27 cellular contexts compared by ENCODE assay signal in the genomic region with DNA sequence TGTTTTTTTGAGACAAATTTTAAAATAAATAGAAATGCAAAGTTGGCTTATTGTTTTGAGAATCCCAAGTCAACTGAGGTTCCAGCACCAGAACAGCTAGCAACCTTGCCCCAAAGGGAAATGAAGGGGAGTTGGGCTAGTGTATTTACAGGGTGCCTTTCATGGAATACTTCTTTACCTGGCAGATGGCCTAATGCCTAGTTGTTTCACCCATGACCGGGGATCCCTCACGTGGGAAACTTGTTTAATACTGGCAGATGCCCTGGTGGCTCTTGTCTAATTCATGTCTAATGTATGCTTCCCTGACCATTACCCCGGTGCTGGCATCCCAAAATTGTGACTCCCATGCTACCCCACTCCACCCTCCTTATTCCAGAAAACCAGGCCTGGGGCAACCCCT.
"Had no signal": no experiment of that assay in that cellular context is flagged by ENCODE, and none has a peak within 500 bp of the region (broad histone marks: within the 10 kb centered on the region; RNA-seq: fewer than 3 reads in every experiment).

No MANE protein-coding gene starts in this region.

- H3K4me1 ChIP-seq: ascending aorta, tibial nerve, vagina had no signal

- H3K79me2 ChIP-seq: hepatocyte had no signal

- H3K4me1 Mint-ChIP-seq: stimulated activated effector memory CD8-positive, alpha-beta T cell treated with anti-CD3 and anti-CD28 coated beads, Interleukin-12 subunit alpha, Interleukin-12 subunit beta, amount 100 ng/mL, for 72 hours; stimulated activated naive CD8-positive, alpha-beta T cell treated with anti-CD3 and anti-CD28 coated beads, Interleukin-15, amount 100 ng/mL, for 72 hours had no signal

- H3K4me3 ChIP-seq: adrenal gland, ascending aorta, hepatocyte, mucosa of descending colon, tibial nerve, vagina had no signal

- H3K36me3 Mint-ChIP-seq: activated naive CD4-positive, alpha-beta T cell treated with anti-CD3 and anti-CD28 coated beads, Interleukin-2, amount 50 U/mL, for 72 hours; stimulated activated effector memory CD8-positive, alpha-beta T cell treated with anti-CD3 and anti-CD28 coated beads, Interleukin-12 subunit alpha, Interleukin-12 subunit beta, amount 100 ng/mL, for 72 hours had no signal

- DNase-seq: activated CD4-positive, alpha-beta T cell treated with anti-CD3 and anti-CD28 coated beads for 1 hour; activated CD4-positive, alpha-beta T cell treated with anti-CD3 and anti-CD28 coated beads, Interleukin-2, amount 50 U/mL, for 1 hour; activated gamma-delta T cell treated with Interleukin-2 at 50 U/mL for 16 hours; activated T-cell treated with anti-CD3 and anti-CD28 coated beads, Interleukin-2, amount 50 U/mL, for 1 hour; adrenal gland; brain microvascular endothelial cell; caudate nucleus; effector CD8-positive, alpha-beta T cell; glutamatergic neuron; left colon; mesenchymal stem cell; mucosa of descending colon; nephron progenitor cell; small intestine; stimulated activated CD4-positive, alpha-beta T cell treated with anti-CD3 and anti-CD28 coated beads, Interleukin-2, amount 100 ng/mL, for 24 hours; stimulated activated naive CD8-positive, alpha-beta T cell treated with anti-CD3 and anti-CD28 coated beads, Interleukin-15, amount 100 ng/mL, for 72 hours; T-helper 1 cell; WERI-Rb-1 had no signal

- H3K27ac ChIP-seq: adrenal gland, ascending aorta, brain microvascular endothelial cell, hepatocyte, tibial nerve, vagina, WERI-Rb-1 had no signal

- H2AFZ ChIP-seq: hepatocyte had no signal

- H3K27me3 ChIP-seq: adrenal gland, ascending aorta, brain microvascular endothelial cell, hepatocyte, tibial nerve, vagina had no signal

- H3K27me3 Mint-ChIP-seq: dendritic cell treated with granulocyte-macrophage colony-stimulating factor and Interleukin-4, amounts not matched to agents 40 ng/mL and 50 ng/mL, for 4 days; stimulated activated naive CD8-positive, alpha-beta T cell treated with anti-CD3 and anti-CD28 coated beads, Interleukin-15, amount 100 ng/mL, for 72 hours had no signal

- H3K27ac Mint-ChIP-seq: activated naive CD4-positive, alpha-beta T cell treated with anti-CD3 and anti-CD28 coated beads, Interleukin-2, amount 50 U/mL, for 72 hours; dendritic cell treated with granulocyte-macrophage colony-stimulating factor and Interleukin-4, amounts not matched to agents 40 ng/mL and 50 ng/mL, for 4 days; nephron progenitor cell; stimulated activated effector memory CD8-positive, alpha-beta T cell treated with anti-CD3 and anti-CD28 coated beads, Interleukin-12 subunit alpha, Interleukin-12 subunit beta, amount 100 ng/mL, for 72 hours; stimulated activated naive CD8-positive, alpha-beta T cell treated with anti-CD3 and anti-CD28 coated beads, Interleukin-15, amount 100 ng/mL, for 72 hours had no signal

- ATAC-seq: activated naive CD4-positive, alpha-beta T cell treated with anti-CD3 and anti-CD28 coated beads, Interleukin-2, amount 50 U/mL, for 72 hours; esophagus mucosa; left colon; mucosa of descending colon; sciatic nerve; stimulated activated effector memory CD8-positive, alpha-beta T cell treated with anti-CD3 and anti-CD28 coated beads, Interleukin-12 subunit alpha, Interleukin-12 subunit beta, amount 100 ng/mL, for 72 hours; stimulated activated naive CD8-positive, alpha-beta T cell treated with anti-CD3 and anti-CD28 coated beads, Interleukin-15, amount 100 ng/mL, for 72 hours had no signal

- H3K36me3 ChIP-seq: adrenal gland, ascending aorta, brain microvascular endothelial cell, tibial nerve, vagina, WERI-Rb-1 had no signal

- H3K9me3 ChIP-seq: adrenal gland, ascending aorta, mucosa of descending colon, tibial nerve, vagina had no signal

- H3K9me3 Mint-ChIP-seq: nephron progenitor cell had no signal

- H3K4me2 ChIP-seq: hepatocyte had no signal

- H3K4me3 Mint-ChIP-seq: dendritic cell treated with granulocyte-macrophage colony-stimulating factor and Interleukin-4, amounts not matched to agents 40 ng/mL and 50 ng/mL, for 4 days; nephron progenitor cell; stimulated activated effector memory CD8-positive, alpha-beta T cell treated with anti-CD3 and anti-CD28 coated beads, Interleukin-12 subunit alpha, Interleukin-12 subunit beta, amount 100 ng/mL, for 72 hours; stimulated activated naive CD8-positive, alpha-beta T cell treated with anti-CD3 and anti-CD28 coated beads, Interleukin-15, amount 100 ng/mL, for 72 hours had no signal
